Comparison of ENCODE assay signal across 13 cellular contexts in genomic region chr3:9912294-9912935, GRCh38. TPM values are rescaled to one million over a fixed set of nuclear protein-coding genes. Genes with fewer than 3 reads are reported as not detected.
A peak's percentile ranks its signal among the peaks of the same experiment; 100 is the strongest.
DNase-seq lines count a peak whose midpoint lies in the region; ATAC-seq and FAIRE-seq lines count a peak whose summit lies in the region.
"Had no signal": no experiment of that assay in that cellular context is flagged by ENCODE, and none has a peak within 500 bp of the region (broad histone marks: within the 10 kb centered on the region; RNA-seq: fewer than 3 reads in every experiment).

No MANE protein-coding gene starts in this region.

- peak; percentile 45 for DNase-seq in stimulated activated CD4-positive, alpha-beta T cell treated with anti-CD3 and anti-CD28 coated beads, Interleukin-4, amount 100 ng/mL, for 24 hours
- DNase-seq in stimulated activated CD4-positive, alpha-beta T cell treated with anti-CD3 and anti-CD28 coated beads, Interleukin-2, amount 100 ng/mL, for 48 hours, result no peak
- DNase-seq in RCC 7860 (ENCODE audit: low spot score), result peak; percentile 78
- DNase-seq in central memory CD8-positive, alpha-beta T cell (ENCODE audit: low spot score in 2 of 2), result no peak
- DNase-seq in left ventricle myocardium superior, result no peak
- DNase-seq in ACHN, result no peak
- DNase-seq: activated B cell treated with CpG ODN at 0.5 μM for 24 hours, amniotic stem cell, nucleus accumbens had no signal

- in situ Hi-C loops in ACHN (cut with HindIII; ENCODE audit: low pct_ligation_motif_present, low pct_unique_long_range_greater_than_20kb, low sequenced_read_pairs), result no loop called here

- ATAC-seq in central memory CD8-positive, alpha-beta T cell (replicated peaks; ENCODE audit: extremely low read depth, poor library complexity, severe bottlenecking), result peak; percentile 40
- ATAC-seq in HG02938 (IDR thresholded peaks at IDR 0.05; ENCODE audit: unreplicated experiment) (no peak), left ventricle myocardium superior (no peak), HG02981 (IDR thresholded peaks at IDR 0.05; ENCODE audit: unreplicated experiment) (no peak)

- H3K9me3 Mint-ChIP-seq in central memory CD8-positive, alpha-beta T cell, result no peaks in the 10 kb centered on the region
- H3K9me3 Mint-ChIP-seq: activated B cell treated with CpG ODN at 0.5 μM for 24 hours had no signal

- intact Hi-C loops in left ventricle myocardium superior (cut with micrococcal nuclease), result no loop called here

- peaks cover 6% of the 10 kb centered on the region for H3K4me1 Mint-ChIP-seq in central memory CD8-positive, alpha-beta T cell

- peaks cover 2% of the 10 kb centered on the region for H3K36me3 Mint-ChIP-seq in central memory CD8-positive, alpha-beta T cell (ENCODE audit: insufficient read depth)

- peaks cover 9% of the 10 kb centered on the region for H3K27me3 Mint-ChIP-seq in central memory CD8-positive, alpha-beta T cell

- peak overlapping the region; percentile 19 for H3K27ac Mint-ChIP-seq in central memory CD8-positive, alpha-beta T cell (ENCODE audit: low read depth)
- H3K27ac Mint-ChIP-seq: activated B cell treated with CpG ODN at 0.5 μM for 24 hours had no signal

- H3K4me3 Mint-ChIP-seq in central memory CD8-positive, alpha-beta T cell, result no peak overlapping the region
- H3K4me3 Mint-ChIP-seq: activated B cell treated with CpG ODN at 0.5 μM for 24 hours had no signal

- peak; percentile 65 for FAIRE-seq in RCC 7860 (lab: Jason Lieb, UNC)
- FAIRE-seq: GM12892 had no signal

RNA-seq across cellular contexts. Expression of gene IL17RC, which starts 4.5 kb away (rescaled TPM):
- 36.0 TPM for total RNA-seq in left ventricle myocardium superior

RNA-seq across cellular contexts. Expression of gene IL17RE, which starts 9.8 kb away (rescaled TPM):
- 0.45 TPM for total RNA-seq in left ventricle myocardium superior

RNA-seq across cellular contexts. Expression of gene CRELD1, which starts 21.2 kb away (rescaled TPM):
- total RNA-seq in left ventricle myocardium superior, result 62.7 TPM

RNA-seq across cellular contexts. Expression of gene JAGN1, which starts 22.0 kb away (rescaled TPM):
- total RNA-seq in left ventricle myocardium superior, result 18.4 TPM

RNA-seq across cellular contexts. Expression of gene CIDEC, which starts 32.4 kb away (rescaled TPM):
- 2.5 TPM for total RNA-seq in left ventricle myocardium superior
- total RNA-seq: activated B cell treated with CpG ODN at 0.5 μM for 24 hours, kidney epithelial cell had no signal

Comparison
In these comparisons a context has a peak if more than half of its experiments do, and no peak if none do; other contexts are left out.
1. DNase-seq: peak in stimulated activated CD4-positive, alpha-beta T cell treated with anti-CD3 and anti-CD28 coated beads, Interleukin-4, amount 100 ng/mL, for 24 hours (single experiment) and RCC 7860 (single experiment); none in stimulated activated CD4-positive, alpha-beta T cell treated with anti-CD3 and anti-CD28 coated beads, Interleukin-2, amount 100 ng/mL, for 48 hours (0 of 2), central memory CD8-positive, alpha-beta T cell (0 of 2), left ventricle myocardium superior (single experiment) and ACHN (single experiment).